In the genomic region with DNA sequence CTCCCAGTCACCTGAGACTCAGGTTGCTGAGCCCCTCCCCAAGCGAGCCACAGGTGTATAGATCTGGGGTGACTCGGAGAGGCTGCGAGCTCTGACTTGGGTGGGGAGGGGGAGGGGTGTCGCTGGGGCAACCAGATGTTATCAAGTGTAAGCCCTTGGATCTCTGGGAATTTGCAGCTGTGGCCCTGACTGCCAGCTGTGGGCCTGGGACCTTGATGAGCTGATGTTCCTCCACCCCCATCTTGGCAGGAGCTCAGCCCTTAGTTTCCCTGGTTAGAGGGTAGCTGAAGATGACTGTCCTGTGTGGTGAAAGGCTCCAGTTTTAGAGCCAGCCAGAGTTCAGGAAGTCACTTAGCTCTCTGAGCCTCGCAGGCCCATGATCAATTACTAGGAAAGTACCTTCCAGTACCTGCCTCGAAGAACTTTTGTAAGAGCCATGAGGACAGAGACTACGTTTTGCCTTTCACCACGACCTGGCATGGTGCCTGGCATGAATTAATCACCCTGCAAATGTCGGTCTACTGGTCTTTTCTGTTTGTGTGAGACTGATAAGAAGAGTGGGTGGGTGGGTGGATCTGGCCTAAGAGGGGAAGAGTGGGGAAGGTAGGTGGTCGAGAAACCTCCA, we compare ENCODE assay signal across 9 cellular contexts. TPM values are rescaled to one million over a fixed set of nuclear protein-coding genes. Genes with fewer than 3 reads are reported as not detected.
DNase-seq lines count a peak whose midpoint lies in the region; ATAC-seq and TF ChIP-seq lines count a peak whose summit lies in the region.
"Had no signal": no experiment of that assay in that cellular context is flagged by ENCODE, and none has a peak within 500 bp of the region (broad histone marks: within the 10 kb centered on the region; RNA-seq: fewer than 3 reads in every experiment).

No MANE protein-coding gene starts in this region.

- no peaks in the 10 kb centered on the region for H3K27me3 ChIP-seq in MG63

- peak; percentile 84 for DNase-seq in Daoy (ENCODE audit: low read depth)
- peak; percentile 74 for DNase-seq in MG63
- DNase-seq in chondrocyte (ENCODE audit: low spot score): no peak
- no peak for DNase-seq in osteocyte (ENCODE audit: extremely low spot score, unreplicated experiment)
- no peak for DNase-seq in COLO668 (lab: John Stamatoyannopoulos, UW; ENCODE audit: unreplicated experiment)
- no peak for DNase-seq in naive thymus-derived CD8-positive, alpha-beta T cell
- DNase-seq in NCI-H2029 treated with DMSO at 0.1 percent for 48 hours (lab: John Stamatoyannopoulos, UW): no peak

- H3K4me3 ChIP-seq in MG63: no peak overlapping the region

- peak overlapping the region; percentile 87 for H3K27ac Mint-ChIP-seq in chondrocyte (ENCODE audit: unreplicated experiment)
- H3K27ac Mint-ChIP-seq in osteocyte (ENCODE audit: unreplicated experiment): peak overlapping the region; percentile 56
- peak overlapping the region in 2 of 10 donors; percentile 24 to 87 for H3K27ac Mint-ChIP-seq in naive thymus-derived CD8-positive, alpha-beta T cell

- H3K4me1 Mint-ChIP-seq in chondrocyte (ENCODE audit: low read depth): peaks cover 51% of the 10 kb centered on the region
- H3K4me1 Mint-ChIP-seq in osteocyte (ENCODE audit: unreplicated experiment): peaks cover 41% of the 10 kb centered on the region
- peaks cover 10 to 19% (median 12%) of the 10 kb centered on the region in 4 donors for H3K4me1 Mint-ChIP-seq in naive thymus-derived CD8-positive, alpha-beta T cell

- H3K4me3 Mint-ChIP-seq in chondrocyte (ENCODE audit: unreplicated experiment): no peak overlapping the region
- H3K4me3 Mint-ChIP-seq in osteocyte (ENCODE audit: unreplicated experiment): no peak overlapping the region
- H3K4me3 Mint-ChIP-seq in naive thymus-derived CD8-positive, alpha-beta T cell: no peak overlapping the region

- H3K27me3 Mint-ChIP-seq in chondrocyte (ENCODE audit: low read depth): no peaks in the 10 kb centered on the region
- H3K27me3 Mint-ChIP-seq in osteocyte (ENCODE audit: unreplicated experiment): no peaks in the 10 kb centered on the region
- H3K27me3 Mint-ChIP-seq in naive thymus-derived CD8-positive, alpha-beta T cell: no peaks in the 10 kb centered on the region

- H3K36me3 Mint-ChIP-seq in chondrocyte (ENCODE audit: low read depth) (no peaks in the 10 kb centered on the region), osteocyte (ENCODE audit: unreplicated experiment) (peaks cover 3% of the 10 kb centered on the region)
- H3K36me3 Mint-ChIP-seq in naive thymus-derived CD8-positive, alpha-beta T cell: no peaks in the 10 kb centered on the region

- no peak for TF ChIP-seq CTCF in chondrocyte (IDR thresholded peaks at IDR 0.05)
- TF ChIP-seq CTCF in osteocyte (IDR thresholded peaks at IDR 0.05): no peak

- H3K9me3 ChIP-seq in MG63: no peaks in the 10 kb centered on the region
- H3K9me3 ChIP-seq: neutrophil had no signal

- no peak for ATAC-seq in naive thymus-derived CD8-positive, alpha-beta T cell
- ATAC-seq in GM18909 (IDR thresholded peaks at IDR 0.05; ENCODE audit: poor library complexity, unreplicated experiment): no peak

- H3K36me3 ChIP-seq in MG63: no peaks in the 10 kb centered on the region
- H3K36me3 ChIP-seq: neutrophil had no signal

- no peaks in the 10 kb centered on the region for H3K9me3 Mint-ChIP-seq in chondrocyte (ENCODE audit: low read depth)
- H3K9me3 Mint-ChIP-seq in osteocyte (ENCODE audit: unreplicated experiment): no peaks in the 10 kb centered on the region
- no peaks in the 10 kb centered on the region for H3K9me3 Mint-ChIP-seq in naive thymus-derived CD8-positive, alpha-beta T cell

- POLR2A ChIA-PET in naive thymus-derived CD8-positive, alpha-beta T cell (lab: Charles Lee): no interaction called here

RNA-seq across cellular contexts. Expression of a gene that starts 55.8 kb away (rescaled TPM):
- total RNA-seq in Daoy (2014; rRNA removed; shearing (Covaris generic)): 107 and 146 TPM in 2 replicates
- total RNA-seq in MG63 (2014; rRNA removed; shearing (Covaris generic); ENCODE audit: low replicate concordance): 95.0 and 160 TPM in 2 replicates
- total RNA-seq in chondrocyte: 52.2 to 160 TPM (median 147 TPM) in 3 replicates
- 177 and 191 TPM in 2 replicates for total RNA-seq in osteocyte
- total RNA-seq in naive thymus-derived CD8-positive, alpha-beta T cell: 100 to 1,000 TPM; 181 to 184 TPM
- polyA plus RNA-seq in naive thymus-derived CD8-positive, alpha-beta T cell: 10 to 100 TPM; 45.0 to 60.2 (median 45.1) TPM

RNA-seq across cellular contexts. Expression of a gene that starts 56.1 kb away (rescaled TPM):
- 34.9 and 59.5 TPM in 2 replicates for total RNA-seq in Daoy (2014; rRNA removed; shearing (Covaris generic))
- 28.5 and 38.5 TPM in 2 replicates for total RNA-seq in MG63 (2014; rRNA removed; shearing (Covaris generic); ENCODE audit: low replicate concordance)
- total RNA-seq in chondrocyte (39.6 to 55.8 TPM (median 40.5 TPM) in 3 replicates), osteocyte (49.8 and 54.4 TPM in 2 replicates)
- 10 to 100 TPM; 47.7 to 50.5 TPM for total RNA-seq in naive thymus-derived CD8-positive, alpha-beta T cell
- 1 to 10 TPM; 5.0 to 9.6 (median 6.4) TPM for polyA plus RNA-seq in naive thymus-derived CD8-positive, alpha-beta T cell

RNA-seq across cellular contexts. Expression of a gene that starts 58.8 kb away (rescaled TPM):
- 52.8 and 63.1 TPM in 2 replicates for total RNA-seq in Daoy (2014; rRNA removed; shearing (Covaris generic))
- 50.0 and 51.2 TPM in 2 replicates for total RNA-seq in MG63 (2014; rRNA removed; shearing (Covaris generic); ENCODE audit: low replicate concordance)
- 66.8 to 72.5 TPM (median 71.8 TPM) in 3 replicates for total RNA-seq in chondrocyte
- 23.0 and 24.6 TPM in 2 replicates for total RNA-seq in osteocyte
- not detected for total RNA-seq in naive thymus-derived CD8-positive, alpha-beta T cell
- not detected for polyA plus RNA-seq in naive thymus-derived CD8-positive, alpha-beta T cell

Comparison
In these comparisons a context has a peak if more than half of its experiments do, and no peak if none do; other contexts are left out.
1. DNase-seq: peak in Daoy (single experiment) and MG63 (single experiment); none in chondrocyte (single experiment), osteocyte (single experiment), COLO668 (single experiment), naive thymus-derived CD8-positive, alpha-beta T cell (0 of 10) and NCI-H2029 treated with DMSO at 0.1 percent for 48 hours (single experiment).
2. RNA of a gene that starts 58.8 kb away (total RNA-seq): 66.8 to 72.5 TPM in chondrocyte, 52.8 to 63.1 TPM in Daoy, 50.0 to 51.2 TPM in MG63 and 23.0 to 24.6 TPM in osteocyte; not detected in naive thymus-derived CD8-positive, alpha-beta T cell; every median in the first group is over 10 times any median in the second.